19 cellular contexts compared by ENCODE assay signal in genomic region chr12:1505576-1505975, GRCh38.
"Had no signal": no experiment of that assay in that cellular context is flagged by ENCODE, and none has a peak within 500 bp of the region (broad histone marks: within the 10 kb centered on the region; RNA-seq: fewer than 3 reads in every experiment).

No MANE protein-coding gene starts in this region.

- DNase-seq: effector memory CD4-positive, alpha-beta T cell; foreskin keratinocyte; kidney glomerular epithelial cell; mammary epithelial cell; mucosa of descending colon; naive thymus-derived CD8-positive, alpha-beta T cell; ovary; right cardiac atrium; stimulated activated CD4-positive, alpha-beta T cell treated with anti-CD3 and anti-CD28 coated beads, Interleukin-2, amount 100 ng/mL, for 48 hours; stimulated activated CD8-positive, alpha-beta memory T cell treated with anti-CD3 and anti-CD28 coated beads, Interleukin-4, amount 100 ng/mL, for 48 hours; upper lobe of left lung; uterus had no signal

- H3K27ac Mint-ChIP-seq: stimulated activated naive CD8-positive, alpha-beta T cell treated with anti-CD3 and anti-CD28 coated beads, Interleukin-15, Interleukin-2, amounts not matched to agents 100 ng/mL and 50 ng/mL, for 24 hours had no signal

- H3K36me3 ChIP-seq: ovary, tibial artery, upper lobe of left lung, uterus had no signal

- H3K27me3 ChIP-seq: foreskin keratinocyte, hepatocyte, ovary, tibial artery, upper lobe of left lung, uterus had no signal

- H3K4me3 ChIP-seq: hepatocyte, mucosa of descending colon, ovary, smooth muscle cell, tibial artery, upper lobe of left lung, uterus had no signal

- H3K36me3 Mint-ChIP-seq: stimulated activated effector memory CD8-positive, alpha-beta T cell treated with anti-CD3 and anti-CD28 coated beads, Interleukin-12 subunit alpha, Interleukin-12 subunit beta, amount 100 ng/mL, for 72 hours had no signal

- H3K4me1 ChIP-seq: foreskin keratinocyte, upper lobe of left lung had no signal

- H3K4me3 Mint-ChIP-seq: neural crest cell; stimulated activated naive CD8-positive, alpha-beta T cell treated with anti-CD3 and anti-CD28 coated beads, Interleukin-15, Interleukin-2, amounts not matched to agents 100 ng/mL and 50 ng/mL, for 24 hours had no signal

- ATAC-seq: foreskin keratinocyte; left lobe of liver; mucosa of descending colon; naive thymus-derived CD8-positive, alpha-beta T cell; right cardiac atrium; stimulated activated effector memory CD8-positive, alpha-beta T cell treated with anti-CD3 and anti-CD28 coated beads, Interleukin-12 subunit alpha, Interleukin-12 subunit beta, amount 100 ng/mL, for 72 hours had no signal

- H3K27ac ChIP-seq: foreskin keratinocyte, hepatocyte, ovary, tibial artery, upper lobe of left lung, uterus had no signal

- H3K9me3 ChIP-seq: mucosa of descending colon, ovary, tibial artery, upper lobe of left lung, uterus had no signal

- H3K9me3 Mint-ChIP-seq: naive thymus-derived CD8-positive, alpha-beta T cell; neural crest cell; stimulated activated effector memory CD8-positive, alpha-beta T cell treated with anti-CD3 and anti-CD28 coated beads, Interleukin-12 subunit alpha, Interleukin-12 subunit beta, amount 100 ng/mL, for 72 hours; stimulated activated naive CD8-positive, alpha-beta T cell treated with anti-CD3 and anti-CD28 coated beads, Interleukin-15, Interleukin-2, amounts not matched to agents 100 ng/mL and 50 ng/mL, for 24 hours had no signal
